In the genomic region with DNA sequence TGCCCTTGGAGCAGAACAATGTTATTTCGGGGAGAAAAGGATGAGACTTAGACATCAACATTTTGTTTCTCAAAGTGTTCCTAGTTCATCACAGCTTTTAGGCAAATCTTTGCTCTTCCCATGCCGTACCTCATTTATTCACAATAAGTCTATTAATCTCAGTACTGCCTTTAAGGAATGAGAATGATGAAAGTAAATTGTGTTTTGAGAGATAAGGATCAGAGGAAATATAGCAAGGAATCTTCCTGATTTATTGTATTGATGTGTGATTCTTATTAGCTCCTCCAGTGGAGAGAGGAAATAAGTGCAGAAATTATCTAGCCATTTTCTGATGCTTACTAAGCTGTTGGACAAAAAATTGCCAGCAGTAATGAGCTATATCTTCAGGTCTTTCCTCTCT, we compare ENCODE assay signal across 2 cellular contexts.
A peak's percentile ranks its signal among the peaks of the same experiment; 100 is the strongest.
TF ChIP-seq lines count a peak whose summit lies in the region.

No MANE protein-coding gene starts in this region.

TF ChIP-seq in SK-N-SH, 30 proteins besides CTCF, POLR2A, EP300 and RAD21:
- no peak for TF ChIP-seq SIN3A (IDR thresholded peaks at IDR 0.05; ENCODE audit: borderline replicate concordance, low read depth, low read length)
- no peak for TF ChIP-seq FOSL2 (IDR thresholded peaks at IDR 0.05; ENCODE audit: borderline replicate concordance, low read depth)
- TF ChIP-seq TAF1 (IDR thresholded peaks at IDR 0.05; ENCODE audit: borderline replicate concordance, low read depth, low read length) = no peak
- no peak for TF ChIP-seq SMC3 (IDR thresholded peaks at IDR 0.05; ENCODE audit: low read depth, low read length)
- TF ChIP-seq RFX5 (IDR thresholded peaks at IDR 0.05; ENCODE audit: low read length) = no peak
- TF ChIP-seq NRF1 (IDR thresholded peaks at IDR 0.05; ENCODE audit: low read depth, low read length) = no peak

TF ChIP-seq in endothelial cell of umbilical vein, 7 proteins besides CTCF, POLR2A, EP300 and RAD21:
- TF ChIP-seq EZH2 (IDR thresholded peaks at IDR 0.05; ENCODE audit: borderline replicate concordance, low read depth, low read length, severe bottlenecking) = no peak
- peak; percentile 54 for TF ChIP-seq GATA2 (IDR thresholded peaks at IDR 0.05; ENCODE audit: insufficient read depth, insufficient read length, low read depth, low read length)
- TF ChIP-seq, protein P1, sequence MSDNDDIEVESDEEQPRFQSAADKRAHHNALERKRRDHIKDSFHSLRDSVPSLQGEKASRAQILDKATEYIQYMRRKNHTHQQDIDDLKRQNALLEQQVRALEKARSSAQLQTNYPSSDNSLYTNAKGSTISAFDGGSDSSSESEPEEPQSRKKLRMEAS (IDR thresholded peaks at IDR 0.05; ENCODE audit: insufficient read depth, insufficient read length) = no peak
